In genomic region chr3:46065294-46065705, GRCh38 we compare ENCODE assay signal across 8 cellular contexts.
DNase-seq lines count a peak whose midpoint lies in the region; FAIRE-seq and TF ChIP-seq lines count a peak whose summit lies in the region.

No MANE protein-coding gene starts in this region.

- H3K4me1 ChIP-seq in HAP-1 = no peaks in the 10 kb centered on the region; the same call in 1 of the 2 replicates

- H3K4me3 ChIP-seq in NB4 (ENCODE audit: low read depth, low read length) (no peak overlapping the region), HAP-1 (no peak overlapping the region)

- no peak for TF ChIP-seq CTCF in NB4 (IDR thresholded peaks at IDR 0.05; ENCODE audit: low read depth, low read length)

- no peak for FAIRE-seq in HTR-8/SVneo (lab: Jason Lieb, UNC)

- in situ Hi-C loops in HAP-1 (cut with MboI; ENCODE audit: low sequenced_read_pairs) = no loop called here

- peaks cover 6% of the 10 kb centered on the region for H3K27me3 ChIP-seq in HAP-1 (ENCODE audit: low read depth)

- DNase-seq in EL = peak; percentile 16
- peak; percentile 16 for DNase-seq in NB4 (ENCODE audit: low read depth)
- DNase-seq in activated CD4-positive, alpha-beta T cell treated with anti-CD3 and anti-CD28 coated beads for 48 hours = peak; percentile 83
- peak; percentile 46 for DNase-seq in glomerular visceral epithelial cell (ENCODE audit: extremely low spot score)
- DNase-seq in stimulated activated CD8-positive, alpha-beta memory T cell treated with anti-CD3 and anti-CD28 coated beads, Interleukin-15, amount 100 ng/mL, for 1 hour (ENCODE audit: low read depth) = peak; percentile 50
- DNase-seq in HTR-8/SVneo (ENCODE audit: insufficient read length, low spot score) = no peak
- DNase-seq in NCI-H774 (lab: John Stamatoyannopoulos, UW) = no peak
- DNase-seq in HAP-1 (ENCODE audit: low spot score in 2 of 2) = no peak

- TF ChIP-seq POLR2A in NB4 (IDR thresholded peaks at IDR 0.05; ENCODE audit: extremely low read depth, insufficient read length) = no peak

- H3K36me3 ChIP-seq in HAP-1 (replicated peaks) = no peaks in the 10 kb centered on the region

- H3K9me3 ChIP-seq in HAP-1 = no peaks in the 10 kb centered on the region

Comparison
In these comparisons a context has a peak if more than half of its experiments do, and no peak if none do; other contexts are left out.
1. DNase-seq: peak in EL (single experiment), NB4 (single experiment), activated CD4-positive, alpha-beta T cell treated with anti-CD3 and anti-CD28 coated beads for 48 hours (single experiment), glomerular visceral epithelial cell (single experiment) and stimulated activated CD8-positive, alpha-beta memory T cell treated with anti-CD3 and anti-CD28 coated beads, Interleukin-15, amount 100 ng/mL, for 1 hour (single experiment); none in HTR-8/SVneo (single experiment), NCI-H774 (single experiment) and HAP-1 (0 of 2).